In the genomic region with DNA sequence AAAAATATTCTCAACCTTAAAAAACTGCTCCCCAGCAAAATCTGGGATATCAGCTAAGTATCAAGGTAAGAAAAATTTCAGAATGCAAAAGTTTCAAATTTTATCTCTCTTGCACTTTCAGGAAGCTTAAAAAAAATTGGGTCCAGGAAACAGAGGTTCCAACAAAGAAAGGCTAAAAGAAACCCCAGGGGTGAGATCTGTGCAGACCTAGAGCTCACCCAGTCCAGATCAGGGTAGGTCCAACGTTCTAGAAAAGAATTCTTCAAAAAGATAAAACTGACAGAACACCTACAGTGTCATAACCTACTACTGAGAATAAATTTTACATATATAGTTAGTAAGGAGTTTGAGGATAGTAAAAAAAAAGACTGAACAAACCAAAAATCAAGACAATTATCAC, we compare ENCODE assay signal across 11 cellular contexts. TPM values are rescaled to one million over a fixed set of nuclear protein-coding genes. Genes with fewer than 3 reads are reported as not detected.
DNase-seq lines count a peak whose midpoint lies in the region; ATAC-seq and TF ChIP-seq lines count a peak whose summit lies in the region.
"Had no signal": no experiment of that assay in that cellular context is flagged by ENCODE, and none has a peak within 500 bp of the region (broad histone marks: within the 10 kb centered on the region; RNA-seq: fewer than 3 reads in every experiment).

No MANE protein-coding gene starts in this region.

- DNase-seq in activated T-cell treated with anti-CD3 and anti-CD28 coated beads, Interleukin-2, amount 50 U/mL, for 72 hours, result no peak
- DNase-seq in activated T-cell treated with anti-CD3 and anti-CD28 coated beads, Interleukin-2, amount 50 U/mL, for 1 hour, result no peak
- DNase-seq in esophagus squamous epithelium (lab: John Stamatoyannopoulos, UW) (no peak), stomach (no peak), iPS-NIHi7 (ENCODE audit: extremely low spot score) (no peak), substantia nigra (lab: John Stamatoyannopoulos, UW) (no peak), aorta (no peak)
- DNase-seq: NCI-H1436, retina, SHP77 treated with DMSO at 0.1 percent for 48 hours had no signal

- WGBS in esophagus squamous epithelium, 2 donors, result 0 to 8% methylated on average over 1 of the region's 1 CpG
- WGBS in stomach, 5 donors, result 0 to 13% (median 6%) methylated on average over 1 of the region's 1 CpG
- WGBS in aorta, 2 donors, result 9 to 10% methylated on average over 1 of the region's 1 CpG

- peak overlapping the region; percentile 90 for H3K27ac Mint-ChIP-seq in activated T-cell treated with anti-CD3 and anti-CD28 coated beads, Interleukin-2, amount 50 U/mL, for 72 hours
- H3K27ac Mint-ChIP-seq in T-helper 1 cell treated with Interleukin-12 subunit alpha and Interleukin-12 subunit beta and Interleukin-4 antibody, amounts not matched to agents 30 μg/mL and 1 μg/mL, for 36 hours, result peak overlapping the region; percentile 97

- H3K4me1 Mint-ChIP-seq in activated T-cell treated with anti-CD3 and anti-CD28 coated beads, Interleukin-2, amount 50 U/mL, for 72 hours (ENCODE audit: low read depth), result peaks cover 69% of the 10 kb centered on the region
- H3K4me1 Mint-ChIP-seq in T-helper 1 cell treated with Interleukin-12 subunit alpha and Interleukin-12 subunit beta and Interleukin-4 antibody, amounts not matched to agents 30 μg/mL and 1 μg/mL, for 36 hours (ENCODE audit: low read depth), result peaks cover 44% of the 10 kb centered on the region

- H3K4me3 ChIP-seq in esophagus squamous epithelium (no peak overlapping the region), stomach (no peak overlapping the region), aorta (ENCODE audit: low read length in 2 of 2) (no peak overlapping the region)

- H3K9me3 Mint-ChIP-seq in activated T-cell treated with anti-CD3 and anti-CD28 coated beads, Interleukin-2, amount 50 U/mL, for 72 hours, result no peaks in the 10 kb centered on the region
- H3K9me3 Mint-ChIP-seq in T-helper 1 cell treated with Interleukin-12 subunit alpha and Interleukin-12 subunit beta and Interleukin-4 antibody, amounts not matched to agents 30 μg/mL and 1 μg/mL, for 36 hours, result no peaks in the 10 kb centered on the region

- H3K4me1 ChIP-seq in esophagus squamous epithelium (peaks cover 6 to 44% (median 22%) of the 10 kb centered on the region in 3 donors), stomach (peaks cover 42 to 54% (median 45%) of the 10 kb centered on the region in 4 donors), aorta (ENCODE audit: control insufficient read depth in 1 of 2, insufficient read depth in 2 of 2, low read length in 2 of 2) (no peaks in the 10 kb centered on the region)

- H3K9me3 ChIP-seq in esophagus squamous epithelium (no peaks in the 10 kb centered on the region), stomach (no peaks in the 10 kb centered on the region), aorta (ENCODE audit: control insufficient read depth, low read length) (no peaks in the 10 kb centered on the region)

- TF ChIP-seq CTCF in esophagus squamous epithelium (IDR thresholded peaks at IDR 0.05), result no peak
- no peak for TF ChIP-seq CTCF in stomach (IDR thresholded peaks at IDR 0.05)

- H3K27ac ChIP-seq in esophagus squamous epithelium, result peak overlapping the region in 3 of 4 donors; percentile 66 to 74 (median 68)
- peak overlapping the region in 4 of 5 donors; percentile 12 to 80 (median 58) for H3K27ac ChIP-seq in stomach
- no peak overlapping the region for H3K27ac ChIP-seq in substantia nigra (ENCODE audit: low read depth, low read length, poor library complexity, severe bottlenecking)
- H3K27ac ChIP-seq in aorta (ENCODE audit: low read depth in 1 of 2, low read length in 2 of 2), result no peak overlapping the region

- H3K36me3 ChIP-seq in esophagus squamous epithelium, result no peaks in the 10 kb centered on the region
- peaks cover 0 to 3% (median 0%) of the 10 kb centered on the region in 4 donors for H3K36me3 ChIP-seq in stomach
- H3K36me3 ChIP-seq in aorta (ENCODE audit: control insufficient read depth in 1 of 2, insufficient read depth in 2 of 2, low read length in 1 of 2), result no peaks in the 10 kb centered on the region

- ATAC-seq in activated T-cell treated with anti-CD3 and anti-CD28 coated beads, Interleukin-2, amount 50 U/mL, for 72 hours (replicated peaks in 1 of 2), result no peak
- ATAC-seq in aorta (ENCODE audit: low FRiP score), result no peak

- TF ChIP-seq POLR2A in esophagus squamous epithelium (IDR thresholded peaks at IDR 0.05) (no peak), stomach (IDR thresholded peaks at IDR 0.05) (no peak)

- peak overlapping the region; percentile 78 to 83 for H3K4me3 Mint-ChIP-seq in activated T-cell treated with anti-CD3 and anti-CD28 coated beads, Interleukin-2, amount 50 U/mL, for 72 hours
- H3K4me3 Mint-ChIP-seq in T-helper 1 cell treated with Interleukin-12 subunit alpha and Interleukin-12 subunit beta and Interleukin-4 antibody, amounts not matched to agents 30 μg/mL and 1 μg/mL, for 36 hours, result peak overlapping the region; percentile 80

- H3K27me3 Mint-ChIP-seq in activated T-cell treated with anti-CD3 and anti-CD28 coated beads, Interleukin-2, amount 50 U/mL, for 72 hours (ENCODE audit: low read depth), result no peaks in the 10 kb centered on the region
- H3K27me3 Mint-ChIP-seq in T-helper 1 cell treated with Interleukin-12 subunit alpha and Interleukin-12 subunit beta and Interleukin-4 antibody, amounts not matched to agents 30 μg/mL and 1 μg/mL, for 36 hours (ENCODE audit: low read depth), result no peaks in the 10 kb centered on the region

- H3K36me3 Mint-ChIP-seq in activated T-cell treated with anti-CD3 and anti-CD28 coated beads, Interleukin-2, amount 50 U/mL, for 72 hours (ENCODE audit: insufficient read depth in 2 of 2), result peaks cover 2 to 3% of the 10 kb centered on the region in 2 donors
- H3K36me3 Mint-ChIP-seq in T-helper 1 cell treated with Interleukin-12 subunit alpha and Interleukin-12 subunit beta and Interleukin-4 antibody, amounts not matched to agents 30 μg/mL and 1 μg/mL, for 36 hours (ENCODE audit: low read depth), result peaks cover 5% of the 10 kb centered on the region

- H3K27me3 ChIP-seq in esophagus squamous epithelium (no peaks in the 10 kb centered on the region), stomach (no peaks in the 10 kb centered on the region), aorta (ENCODE audit: control insufficient read depth in 1 of 2, insufficient read depth in 2 of 2, low read length in 1 of 2) (no peaks in the 10 kb centered on the region)

- intact Hi-C loops in esophagus squamous epithelium (cut with DNase I) (no loop called here), stomach (cut with DNase I; ENCODE audit: low total_unique reads) (no loop called here), aorta (cut with DNase I) (no loop called here)

- no peak for TF ChIP-seq EP300 in stomach (IDR thresholded peaks at IDR 0.05)

RNA-seq across cellular contexts. Expression of a gene that starts 23.5 kb away (rescaled TPM):
- total RNA-seq in activated T-cell treated with anti-CD3 and anti-CD28 coated beads, Interleukin-2, amount 50 U/mL, for 72 hours, result 10 to 100 TPM; 68.8 to 78.8 TPM
- 10 to 100 TPM; 43.8 to 52.8 (median 50.0) TPM for total RNA-seq in esophagus squamous epithelium
- 10 to 100 TPM; 27.4 to 89.3 (median 45.2) TPM for total RNA-seq in stomach
- polyA plus RNA-seq in stomach, result 10 to 100 TPM; 27.0 to 44.7 (median 40.6) TPM
- total RNA-seq in aorta, result 10 to 100 TPM; 69.7 to 76.6 TPM
- polyA plus RNA-seq in aorta, result 10 to 100 TPM; 46.7 to 62.2 TPM

Comparison
In these comparisons a context has a peak if more than half of its experiments do, and no peak if none do; other contexts are left out.
1. H3K27ac ChIP-seq: peak in esophagus squamous epithelium (3 of 4) and stomach (4 of 5); none in substantia nigra (single experiment) and aorta (0 of 2).